ENCODE assay signal across 19 cellular contexts in genomic region chr1:177799746-177800145, GRCh38.
DNase-seq lines count a peak whose midpoint lies in the region; ATAC-seq, FAIRE-seq and TF ChIP-seq lines count a peak whose summit lies in the region.
"Had no signal": no experiment of that assay in that cellular context is flagged by ENCODE, and none has a peak within 500 bp of the region (broad histone marks: within the 10 kb centered on the region; RNA-seq: fewer than 3 reads in every experiment).

No MANE protein-coding gene starts in this region.

- peaks cover 14% of the 10 kb centered on the region for H3K9me3 Mint-ChIP-seq in GM23338

- 5% methylated on average over 4 of the region's 4 CpGs for WGBS in GM12878 (ENCODE audit: insufficient coverage, insufficient replicate concordance, low lambda C conversion rate, missing lambda C conversion rate)

- DNase-seq in GM12865 (ENCODE audit: low read depth) (peak; percentile 28), GM23338 (ENCODE audit: low spot score) (no peak), GM12878 (ENCODE audit: low read depth, low spot score) (no peak), erythroblast (lab: John Stamatoyannopoulos, UW) (no peak), HuH-7.5 (ENCODE audit: low spot score) (no peak), NCI-H1436 (lab: John Stamatoyannopoulos, UW) (no peak)
- DNase-seq: BE2C; CD8-positive, alpha-beta memory T cell; Kasumi-1; NCI-H446; NCI-H524 treated with DMSO at 0.1 percent for 48 hours; Right ventricle myocardium superior; T-helper 2 cell had no signal

- RAD21 ChIA-PET in GM12878 (lab: Charles Lee; ENCODE audit: unreplicated experiment), result interaction anchor here (1.0 to 2.2 kb wide), 5 partner anchors 9 to 115 kb away, joined by 4 to 15 read pairs (median 5); no protein-coding TSS in a partner anchor

- no peak overlapping the region for H3K27ac Mint-ChIP-seq in GM23338
- H3K27ac Mint-ChIP-seq: CD14-positive monocyte; CD8-positive, alpha-beta memory T cell had no signal

- no TSS peak for BruUV-seq in GM12878 (replicated peaks; lab: Mats Ljungman, UMichigan)

- SMC1A ChIA-PET in GM12878 (lab: Charles Lee; ENCODE audit: uncharacterized antibody, unreplicated experiment), result interaction anchor here (0.9 to 4.9 kb wide), 12 partner anchors 9 to 116 kb away, joined by 3 to 43 read pairs (median 10); no protein-coding TSS in a partner anchor

- TF ChIP-seq RAD21 in GM12878 (IDR thresholded peaks at IDR 0.05; ENCODE audit: insufficient read depth, low read depth, low read length), result no peak

- H3K4me3 Mint-ChIP-seq in GM23338, result no peak overlapping the region
- H3K4me3 Mint-ChIP-seq: CD14-positive monocyte; CD8-positive, alpha-beta memory T cell had no signal

- H3K27me3 ChIP-seq in GM23338 (ENCODE audit: insufficient read depth) (no peaks in the 10 kb centered on the region), GM12878 (replicated peaks in 1 of 2; ENCODE audit: control insufficient read depth in 2 of 2, insufficient read depth in 2 of 2, low read length in 1 of 2) (no peaks in the 10 kb centered on the region), skeletal muscle tissue (ENCODE audit: control insufficient read depth in 3 of 3, insufficient read depth in 3 of 3, low read length in 3 of 3) (no peaks in the 10 kb centered on the region)
- H3K27me3 ChIP-seq: BE2C, SJSA1 had no signal

- no peaks in the 10 kb centered on the region; the same call in 1 of the 2 replicates for H3K36me3 ChIP-seq in GM23338 (ENCODE audit: insufficient read depth)
- H3K36me3 ChIP-seq in GM12878 (ENCODE audit: control insufficient read depth in 2 of 2, insufficient read depth in 2 of 2, low read length in 1 of 2), result no peaks in the 10 kb centered on the region
- no peaks in the 10 kb centered on the region for H3K36me3 ChIP-seq in skeletal muscle tissue (ENCODE audit: control insufficient read depth in 3 of 3, insufficient read depth in 3 of 3, low read length in 3 of 3)
- H3K36me3 ChIP-seq: BE2C, SJSA1 had no signal

- intact Hi-C loops in GM12878 (cut with micrococcal nuclease; ENCODE audit: unreplicated experiment), result no loop called here

- H4K20me1 ChIP-seq in GM23338 (replicated peaks; ENCODE audit: insufficient read depth) (no peaks in the 10 kb centered on the region), GM12878 (ENCODE audit: control insufficient read depth, insufficient read depth) (no peaks in the 10 kb centered on the region)

- in situ Hi-C loops in GM12878 (cut with MboI), result no loop called here

- H3K4me1 Mint-ChIP-seq in GM23338, result peaks cover 24% of the 10 kb centered on the region; the same call in 2 of the 3 replicates
- H3K4me1 Mint-ChIP-seq: CD14-positive monocyte; CD8-positive, alpha-beta memory T cell had no signal

- CTCF ChIA-PET in GM12878 (lab: Yijun Ruan, JAX), result interaction anchor here (0.6 to 5.0 kb wide), 8 partner anchors 9 to 114 kb away, joined by 3 to 27 read pairs (median 6); no protein-coding TSS in a partner anchor

- POLR2A ChIA-PET in GM12878 (lab: Charles Lee), result interaction anchor here (1.0 to 2.6 kb wide), 5 partner anchors 9 to 50 kb away, joined by 3 to 10 read pairs (median 5); no protein-coding TSS in a partner anchor

- no peak for FAIRE-seq in GM12878 (lab: Jason Lieb, UNC)
- FAIRE-seq: GM19239 had no signal

- TF ChIP-seq CTCF in GM12865 (IDR thresholded peaks at IDR 0.05; ENCODE audit: insufficient read depth, low read depth, low read length, missing control alignments) (no peak), GM23338 (conservative IDR thresholded peaks at IDR 0.05; ENCODE audit: low read depth in 2 of 2) (no peak), GM12878 (IDR thresholded peaks at IDR 0.05 in 2 of 3, conservative IDR thresholded peaks at IDR 0.05 in 1 of 3; ENCODE audit: control insufficient read depth in 2 of 3, extremely low read depth in 1 of 3, insufficient read depth in 1 of 3, low read depth in 3 of 3, low read length in 3 of 3) (no peak)

- no peak overlapping the region for H3K9ac ChIP-seq in GM12878 (ENCODE audit: control insufficient read depth, insufficient read depth, low read length)
- H3K9ac ChIP-seq in skeletal muscle tissue (ENCODE audit: low read depth in 1 of 3, low read length in 3 of 3), result no peak overlapping the region

- no peak overlapping the region for H3K27ac ChIP-seq in GM23338 (ENCODE audit: low read depth)
- no peak overlapping the region; the same call in 1 of the 2 replicates for H3K27ac ChIP-seq in GM12878 (ENCODE audit: control insufficient read depth, insufficient read depth)
- H3K27ac ChIP-seq in skeletal muscle tissue (ENCODE audit: low read depth, low read length), result peak overlapping the region; percentile 6
- H3K27ac ChIP-seq: HL-60, SJSA1 had no signal

- peaks cover 20% of the 10 kb centered on the region for H3K9me2 ChIP-seq in GM23338 (ENCODE audit: insufficient read depth)

- H3K36me3 Mint-ChIP-seq in GM23338 (ENCODE audit: low read depth), result peaks cover 9% of the 10 kb centered on the region; the same call in 2 of the 3 replicates
- H3K36me3 Mint-ChIP-seq: CD14-positive monocyte; CD8-positive, alpha-beta memory T cell had no signal

- H3K4me3 ChIP-seq in GM12865 (ENCODE audit: low read depth, low read length), result no peak overlapping the region
- H3K4me3 ChIP-seq in GM23338, result no peak overlapping the region
- H3K4me3 ChIP-seq in GM12878, result no peak overlapping the region
- H3K4me3 ChIP-seq in skeletal muscle tissue (ENCODE audit: low read length in 3 of 3), result no peak overlapping the region
- H3K4me3 ChIP-seq: SJSA1 had no signal

- no peaks in the 10 kb centered on the region for H3F3A ChIP-seq in GM23338 (replicated peaks; ENCODE audit: low read depth)

- ATAC-seq in GM23338 (no peak), GM12878 (peak; percentile 24; the same call in 1 of the 3 replicates)
- ATAC-seq: HCT116 had no signal

- H3K27me3 Mint-ChIP-seq in GM23338 (ENCODE audit: insufficient read depth, low read depth, poor library complexity), result peaks cover 2% of the 10 kb centered on the region
- H3K27me3 Mint-ChIP-seq: CD8-positive, alpha-beta memory T cell had no signal

- TF ChIP-seq EP300 in GM12878 (IDR thresholded peaks at IDR 0.05; ENCODE audit: borderline replicate concordance in 1 of 2, control insufficient read depth in 1 of 2, low read depth in 2 of 2, low read length in 2 of 2), result no peak

- no peak for TF ChIP-seq POLR2A in GM12878 (IDR thresholded peaks at IDR 0.05; ENCODE audit: low read depth, low read length)
- TF ChIP-seq POLR2A in erythroblast (IDR thresholded peaks at IDR 0.05; ENCODE audit: low read length), result no peak

- H3K4me1 ChIP-seq in GM23338 (ENCODE audit: insufficient read depth) (peaks cover 9% of the 10 kb centered on the region), GM12878 (ENCODE audit: control insufficient read depth, insufficient read depth, low read length) (peaks cover 4% of the 10 kb centered on the region; the same call in 1 of the 2 replicates), skeletal muscle tissue (ENCODE audit: control insufficient read depth in 3 of 3, insufficient read depth in 3 of 3, low read length in 3 of 3) (peaks cover 22 to 26% (median 23%) of the 10 kb centered on the region in 3 donors)
- H3K4me1 ChIP-seq: BE2C, SJSA1 had no signal

- H3K79me2 ChIP-seq in GM23338 (replicated peaks; ENCODE audit: insufficient read depth) (no peaks in the 10 kb centered on the region), GM12878 (ENCODE audit: control insufficient read depth, insufficient read depth, low read length) (no peaks in the 10 kb centered on the region)

- no peaks in the 10 kb centered on the region; the same call in 2 of the 3 replicates for H3K9me3 ChIP-seq in GM12878 (replicated peaks; ENCODE audit: control insufficient read depth, insufficient read depth, low read length)
- H3K9me3 ChIP-seq in skeletal muscle tissue (ENCODE audit: control insufficient read depth in 3 of 3, low read length in 3 of 3), result peaks cover 0 to 2% (median 0%) of the 10 kb centered on the region in 3 donors
- H3K9me3 ChIP-seq: BE2C had no signal

- H2AFZ ChIP-seq in GM23338 (0 out of 2 replicates have a peak overlapping the region, but pooled peaks have one; percentile 28), GM12878 (ENCODE audit: control insufficient read depth, low read depth, low read length) (no peak overlapping the region)

- no peak overlapping the region for H3K4me2 ChIP-seq in GM23338
- no peak overlapping the region for H3K4me2 ChIP-seq in GM12878 (ENCODE audit: control insufficient read depth, insufficient read depth)

TF ChIP-seq in GM23338, 12 proteins besides CTCF, POLR2A, EP300 and RAD21 (continues in another document):
- no peak for TF ChIP-seq EZH2phosphoT487 (IDR thresholded peaks at IDR 0.05; ENCODE audit: unreplicated experiment)
- TF ChIP-seq NANOG (IDR thresholded peaks at IDR 0.05; ENCODE audit: borderline replicate concordance), result no peak

TF ChIP-seq in GM12878, 131 proteins besides CTCF, POLR2A, EP300 and RAD21:
- 0 out of 2 replicates have a peak, but pooled peaks have one; percentile 39 for TF ChIP-seq NR2F1 (conservative IDR thresholded peaks at IDR 0.05)
- no peak for TF ChIP-seq ZNF217 (IDR thresholded peaks at IDR 0.05)
- TF ChIP-seq SP1 (IDR thresholded peaks at IDR 0.05; ENCODE audit: low read depth, low read length), result no peak
- TF ChIP-seq MYB (IDR thresholded peaks at IDR 0.05; ENCODE audit: borderline replicate concordance, low read depth, low read length), result no peak
TF ChIP-seq in GM12878: peak in this region for 1.
